8 cellular contexts compared by ENCODE assay signal in genomic region chr3:167733961-167734497, GRCh38. TPM values are rescaled to one million over a fixed set of nuclear protein-coding genes. Genes with fewer than 3 reads are reported as not detected.
DNase-seq lines count a peak whose midpoint lies in the region; ATAC-seq, FAIRE-seq and TF ChIP-seq lines count a peak whose summit lies in the region.

No MANE protein-coding gene starts in this region.

- POLR2A ChIA-PET in GM12878 (lab: Charles Lee): no interaction called here

- intact Hi-C loops in GM12878 (cut with micrococcal nuclease; ENCODE audit: unreplicated experiment): loop anchor here (5.0 to 10.0 kb wide), 2 partner anchors 148 to 361 kb away; partner anchors contain the start of gene GOLIM4

- ATAC-seq in GM12878 (no peak), GM21786 (IDR thresholded peaks at IDR 0.05; ENCODE audit: unreplicated experiment) (no peak), HG02981 (IDR thresholded peaks at IDR 0.05; ENCODE audit: unreplicated experiment) (no peak), GM21390 (IDR thresholded peaks at IDR 0.05; ENCODE audit: unreplicated experiment) (no peak)

- SMC1A ChIA-PET in GM12878 (lab: Charles Lee; ENCODE audit: uncharacterized antibody, unreplicated experiment): interaction anchor here (1.2 to 1.5 kb wide), 2 partner anchors 21 to 82 kb away, joined by 3 to 4 read pairs; no protein-coding TSS in a partner anchor

- H3K27me3 ChIP-seq in HUES6 (ENCODE audit: control insufficient read depth, insufficient read depth, low read length) (no peaks in the 10 kb centered on the region; the same call in 1 of the 2 replicates), GM12878 (replicated peaks in 1 of 2; ENCODE audit: control insufficient read depth in 2 of 2, insufficient read depth in 2 of 2, low read length in 1 of 2) (no peaks in the 10 kb centered on the region)

- RAD21 ChIA-PET in GM12878 (lab: Charles Lee; ENCODE audit: unreplicated experiment): no interaction called here

- peaks cover 4% of the 10 kb centered on the region; the same call in 1 of the 2 replicates for H4K20me1 ChIP-seq in GM12878 (ENCODE audit: control insufficient read depth, insufficient read depth)

- FAIRE-seq in GM12878 (lab: Jason Lieb, UNC): no peak

- H3K4me3 ChIP-seq in AG10803 (ENCODE audit: low read length) (peak overlapping the region; percentile 94), HUES6 (ENCODE audit: low read depth, low read length) (peak overlapping the region; percentile 81), GM12878 (peak overlapping the region; percentile 69)

- no peak for TF ChIP-seq POLR2A in GM12878 (IDR thresholded peaks at IDR 0.05; ENCODE audit: low read depth, low read length)

- H3K4me1 ChIP-seq in HUES6 (ENCODE audit: control insufficient read depth, insufficient read depth, low read length) (peaks cover 28% of the 10 kb centered on the region), GM12878 (ENCODE audit: control insufficient read depth, insufficient read depth, low read length) (peaks cover 3% of the 10 kb centered on the region; the same call in 1 of the 2 replicates)

- peak overlapping the region; percentile 39 for H3K4me2 ChIP-seq in GM12878 (ENCODE audit: control insufficient read depth, insufficient read depth)

- peak; percentile 16 for DNase-seq in AG10803 (ENCODE audit: low read depth)
- no peak for DNase-seq in GM12878 (ENCODE audit: low read depth, low spot score)
- peak; percentile 22 to 25 for DNase-seq in lung microvascular endothelial cell (ENCODE audit: low read depth in 2 of 2)
- no peak for DNase-seq in T-helper 1 cell

- TSS peak; percentile 68 for BruUV-seq in GM12878 (replicated peaks; lab: Mats Ljungman, UMichigan)

- no peak for TF ChIP-seq CTCF in AG10803 (conservative IDR thresholded peaks at IDR 0.05; ENCODE audit: low read length)
- no peak for TF ChIP-seq CTCF in GM12878 (IDR thresholded peaks at IDR 0.05 in 2 of 3, conservative IDR thresholded peaks at IDR 0.05 in 1 of 3; ENCODE audit: control insufficient read depth in 2 of 3, extremely low read depth in 1 of 3, insufficient read depth in 1 of 3, low read depth in 3 of 3, low read length in 3 of 3)

- H2AFZ ChIP-seq in GM12878 (ENCODE audit: control insufficient read depth, low read depth, low read length): peak overlapping the region; percentile 97

- TF ChIP-seq EP300 in GM12878 (IDR thresholded peaks at IDR 0.05; ENCODE audit: borderline replicate concordance in 1 of 2, control insufficient read depth in 1 of 2, low read depth in 2 of 2, low read length in 2 of 2): no peak

- no peak for TF ChIP-seq RAD21 in GM12878 (IDR thresholded peaks at IDR 0.05; ENCODE audit: insufficient read depth, low read depth, low read length)

- CTCF ChIA-PET in GM12878 (lab: Yijun Ruan, JAX): no interaction called here

- H3K27ac ChIP-seq in HUES6 (ENCODE audit: low read depth, low read length) (peak overlapping the region; percentile 69), GM12878 (ENCODE audit: control insufficient read depth, insufficient read depth) (peak overlapping the region; percentile 86)

- H3K79me2 ChIP-seq in GM12878 (ENCODE audit: control insufficient read depth, insufficient read depth, low read length): peaks cover 55% of the 10 kb centered on the region

- H3K36me3 ChIP-seq in HUES6 (ENCODE audit: control insufficient read depth, insufficient read depth, low read length) (no peaks in the 10 kb centered on the region), GM12878 (ENCODE audit: control insufficient read depth in 2 of 2, insufficient read depth in 2 of 2, low read length in 1 of 2) (no peaks in the 10 kb centered on the region)

- H3K9ac ChIP-seq in HUES6 (ENCODE audit: low read length): peak overlapping the region; percentile 82
- H3K9ac ChIP-seq in GM12878 (ENCODE audit: control insufficient read depth, insufficient read depth, low read length): peak overlapping the region; percentile 74

- 1% methylated on average over 12 of the region's 12 CpGs for WGBS in GM12878 (ENCODE audit: insufficient coverage, insufficient replicate concordance, low lambda C conversion rate, missing lambda C conversion rate)

- H3K9me3 ChIP-seq in HUES6 (ENCODE audit: control insufficient read depth, insufficient read depth, low read depth, low read length) (no peaks in the 10 kb centered on the region), GM12878 (replicated peaks; ENCODE audit: control insufficient read depth, insufficient read depth, low read length) (no peaks in the 10 kb centered on the region)

- in situ Hi-C loops in GM12878 (cut with MboI): no loop called here

TF ChIP-seq in GM12878, 131 proteins besides CTCF, POLR2A, EP300 and RAD21:
- TF ChIP-seq BACH1 (IDR thresholded peaks at IDR 0.05; ENCODE audit: borderline replicate concordance) (no peak), ZBTB4 (CRISPR knock-in tag; IDR thresholded peaks at IDR 0.05) (no peak), HDAC6 (IDR thresholded peaks at IDR 0.05; ENCODE audit: unreplicated experiment) (no peak), USF1 (IDR thresholded peaks at IDR 0.05; ENCODE audit: borderline replicate concordance, extremely low read length, insufficient read depth, low read depth, low read length) (no peak), CREB1 (IDR thresholded peaks at IDR 0.05; ENCODE audit: low read depth) (0 out of 2 replicates have a peak, but pooled peaks have one; percentile 51), NR2F1 (conservative IDR thresholded peaks at IDR 0.05) (0 out of 2 replicates have a peak, but pooled peaks have one; percentile 63), YY1 (IDR thresholded peaks at IDR 0.05; ENCODE audit: low read depth, low read length) (no peak)

RNA-seq across cellular contexts. Expression of gene PDCD10, which starts 0.7 kb away (rescaled TPM):
- 60.2 and 66.5 TPM in 2 replicates for total RNA-seq in GM12878 (2013; cell fraction: nucleolus; rRNA removed)
- 88.1 and 89.3 TPM in 2 replicates for total RNA-seq in GM12878 (2014; rRNA removed)
- total RNA-seq in GM12878 (2014; rRNA removed; fragmentation: Illumina TruSeq; extraction: Trizol): 122 and 127 TPM in 2 replicates
- 55.8 and 64.1 TPM in 2 replicates for total RNA-seq in GM12878 (2021)
- polyA plus RNA-seq in GM12878 (2011; ENCODE audit: low read depth): 38.8 TPM
- 100 and 170 TPM in 2 replicates for polyA plus RNA-seq in GM12878 (2011; rRNA removed)
- 29.5 and 43.4 TPM in 2 replicates for polyA plus RNA-seq in GM12878 (2011; cell fraction: cytosol; rRNA removed)
- polyA plus RNA-seq in GM12878 (2011; cell fraction: nucleus; rRNA removed): 28.5 and 28.7 TPM in 2 replicates
- 63.4 and 63.7 TPM in 2 replicates for polyA plus RNA-seq in GM12878 (2012)
- polyA plus RNA-seq in GM12878 (2014; fragmentation: Illumina TruSeq; extraction: Trizol): 141 and 181 TPM in 2 replicates
- 100 to 1,000 TPM; 199 to 247 TPM for polyA plus RNA-seq in GM12878 (2014; fragmentation: Nextera tagmentation; extraction: Ambion mirVana)
- polyA plus RNA-seq in GM12878 (2014; rRNA removed): 96.3 and 102 TPM in 2 replicates
- 100 to 1,000 TPM; 123 to 128 TPM for polyA plus RNA-seq in GM12878 (2016; fragmentation: Nextera tagmentation; extraction: Ambion mirVana)
- 29.8 and 46.3 TPM in 2 replicates for polyA minus RNA-seq in GM12878 (2011; rRNA and poly(A)+ RNA removed)
- 17.0 and 22.2 TPM in 2 replicates for polyA minus RNA-seq in GM12878 (2011; cell fraction: cytosol; rRNA and poly(A)+ RNA removed)
- polyA minus RNA-seq in GM12878 (2011; cell fraction: nucleus; rRNA and poly(A)+ RNA removed): 28.8 and 41.1 TPM in 2 replicates
- total RNA-seq in lung microvascular endothelial cell: 42.9 and 48.2 TPM in 2 replicates

RNA-seq across cellular contexts. Expression of gene SERPINI1, which starts 1.5 kb away (rescaled TPM):
- total RNA-seq in GM12878 (2013; cell fraction: nucleolus; rRNA removed): 3.5 and 4.6 TPM in 2 replicates
- total RNA-seq in GM12878 (2014; rRNA removed) (1.5 and 2.2 TPM in 2 replicates), GM12878 (2014; rRNA removed; fragmentation: Illumina TruSeq; extraction: Trizol) (3.0 TPM in 2 replicates), GM12878 (2021) (1.2 and 1.7 TPM in 2 replicates), lung microvascular endothelial cell (0.65 and 1.2 TPM in 2 replicates)
- 3.2 TPM for polyA plus RNA-seq in GM12878 (2011; ENCODE audit: low read depth)
- polyA plus RNA-seq in GM12878 (2011; rRNA removed) (4.3 and 6.2 TPM in 2 replicates), GM12878 (2014; fragmentation: Illumina TruSeq; extraction: Trizol) (1.6 and 5.5 TPM in 2 replicates), GM12878 (2014; fragmentation: Nextera tagmentation; extraction: Ambion mirVana) (1 to 10 TPM; 6.8 to 7.6 TPM), GM12878 (2014; rRNA removed) (1.3 and 1.6 TPM in 2 replicates), GM12878 (2016; fragmentation: Nextera tagmentation; extraction: Ambion mirVana) (1 to 10 TPM; 5.2 to 5.7 TPM)
- polyA plus RNA-seq in GM12878 (2011; cell fraction: cytosol; rRNA removed): 0.94 and 1.3 TPM in 2 replicates
- 0.57 and 1.1 TPM in 2 replicates for polyA plus RNA-seq in GM12878 (2011; cell fraction: nucleus; rRNA removed)
- polyA plus RNA-seq in GM12878 (2012): 3.6 and 5.0 TPM in 2 replicates
- 1.5 and 1.6 TPM in 2 replicates for polyA minus RNA-seq in GM12878 (2011; rRNA and poly(A)+ RNA removed)
- 0.67 and 0.83 TPM in 2 replicates for polyA minus RNA-seq in GM12878 (2011; cell fraction: cytosol; rRNA and poly(A)+ RNA removed)
- polyA minus RNA-seq in GM12878 (2011; cell fraction: nucleus; rRNA and poly(A)+ RNA removed): 1.9 and 3.1 TPM in 2 replicates

Comparison
In these comparisons a context has a peak if more than half of its experiments do, and no peak if none do; other contexts are left out.
1. DNase-seq: peak in AG10803 (single experiment) and lung microvascular endothelial cell (2 of 2); none in GM12878 (single experiment) and T-helper 1 cell (0 of 5).
2. Peak in every context shown above with its lines, with median percentiles within 50 percentile points of each other: H3K4me3 ChIP-seq.